Comparison of ENCODE assay signal across 8 cellular contexts in the genomic region with DNA sequence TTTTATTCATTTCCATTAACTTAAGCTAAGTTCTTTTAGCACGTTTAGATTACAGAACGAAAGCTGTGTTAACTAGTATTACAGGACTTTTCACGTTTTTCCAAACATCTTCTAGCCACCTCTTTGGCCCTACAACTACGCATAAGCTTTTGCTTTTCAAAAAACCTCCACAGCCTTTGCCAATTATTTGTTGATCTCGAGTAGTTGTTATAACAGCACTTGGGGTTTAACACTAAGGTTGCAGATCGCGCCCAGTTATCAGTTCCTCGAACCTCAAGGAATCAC. TPM values are rescaled to one million over a fixed set of nuclear protein-coding genes. Genes with fewer than 3 reads are reported as not detected.
DNase-seq lines count a peak whose midpoint lies in the region; FAIRE-seq and TF ChIP-seq lines count a peak whose summit lies in the region.

No MANE protein-coding gene starts in this region.

- H3K4me1 ChIP-seq in ES-I3 (ENCODE audit: insufficient read depth, low read length), result peaks cover 8% of the 10 kb centered on the region; the same call in 1 of the 2 replicates
- peaks cover 16% of the 10 kb centered on the region for H3K4me1 ChIP-seq in hepatocyte (ENCODE audit: insufficient read depth)
- peaks cover 12% of the 10 kb centered on the region for H3K4me1 ChIP-seq in skeletal muscle satellite cell (ENCODE audit: control insufficient read depth, insufficient read depth, low read length)

- TF ChIP-seq POLR2A in GM12891 (IDR thresholded peaks at IDR 0.05; ENCODE audit: low read depth, low read length), result no peak

- H3K27me3 ChIP-seq in WERI-Rb-1 (ENCODE audit: insufficient read depth, low read depth, severe bottlenecking) (no peaks in the 10 kb centered on the region), hepatocyte (no peaks in the 10 kb centered on the region), skeletal muscle satellite cell (ENCODE audit: control insufficient read depth, insufficient read depth, low read length) (no peaks in the 10 kb centered on the region)

- H3K27ac ChIP-seq in WERI-Rb-1 (peak overlapping the region; percentile 95), hepatocyte (peak overlapping the region; percentile 94)

- H3K9me2 ChIP-seq in hepatocyte (replicated peaks; ENCODE audit: insufficient read depth), result no peaks in the 10 kb centered on the region

- FAIRE-seq in GM12891 (lab: Jason Lieb, UNC), result no peak

- 6% methylated on average over 8 of the region's 8 CpGs for WGBS in hepatocyte (ENCODE audit: low lambda C conversion rate, missing lambda C conversion rate)

- H3K36me3 ChIP-seq in ES-I3 (ENCODE audit: insufficient read depth, low read length) (no peaks in the 10 kb centered on the region), WERI-Rb-1 (peaks cover 33% of the 10 kb centered on the region), hepatocyte (replicated peaks; ENCODE audit: insufficient read depth, low read depth) (no peaks in the 10 kb centered on the region), skeletal muscle satellite cell (ENCODE audit: insufficient read depth, low read length) (no peaks in the 10 kb centered on the region)

- peak overlapping the region; percentile 90 for H3K4me3 ChIP-seq in WERI-Rb-1 (ENCODE audit: low read depth, low read length)
- H3K4me3 ChIP-seq in hepatocyte, result peak overlapping the region; percentile 37
- H3K4me3 ChIP-seq in skeletal muscle satellite cell (ENCODE audit: low read length), result peak overlapping the region; percentile 98

- H3K9me3 ChIP-seq in ES-I3 (ENCODE audit: control insufficient read depth, insufficient read depth, low read length), result no peaks in the 10 kb centered on the region
- H3K9me3 ChIP-seq in WERI-Rb-1 (ENCODE audit: severe bottlenecking), result no peaks in the 10 kb centered on the region
- no peaks in the 10 kb centered on the region for H3K9me3 ChIP-seq in hepatocyte (ENCODE audit: low read depth)
- H3K9me3 ChIP-seq in skeletal muscle satellite cell (replicated peaks; ENCODE audit: low read length), result no peaks in the 10 kb centered on the region

- peaks cover 40% of the 10 kb centered on the region for H4K20me1 ChIP-seq in hepatocyte (ENCODE audit: insufficient read depth, poor library complexity, severe bottlenecking)

- peak overlapping the region; percentile 60 for H2AFZ ChIP-seq in hepatocyte

- peaks cover 41% of the 10 kb centered on the region for H3K79me2 ChIP-seq in hepatocyte

- H3K9ac ChIP-seq in ES-I3 (ENCODE audit: low read depth, low read length), result peak overlapping the region; percentile 70
- H3K9ac ChIP-seq in skeletal muscle satellite cell (ENCODE audit: low read depth, low read length), result peak overlapping the region; percentile 99

- H3K4me2 ChIP-seq in hepatocyte (peak overlapping the region; percentile 72), skeletal muscle satellite cell (ENCODE audit: low read length) (peak overlapping the region; percentile 85)

- DNase-seq in WERI-Rb-1 (no peak), hepatocyte (ENCODE audit: low spot score) (no peak), globus pallidus (ENCODE audit: low spot score) (no peak), GM12891 (ENCODE audit: insufficient read length, low spot score) (no peak)
- no peak for DNase-seq in stimulated activated CD8-positive, alpha-beta memory T cell treated with anti-CD3 and anti-CD28 coated beads, Interleukin-4, amount 100 ng/mL, for 48 hours
- no peak for DNase-seq in activated CD4-positive, alpha-beta T cell treated with anti-CD3 and anti-CD28 coated beads, Interleukin-2, amount 50 U/mL, for 1 hour

- TF ChIP-seq CTCF in WERI-Rb-1 (IDR thresholded peaks at IDR 0.05; ENCODE audit: low read depth, low read length) (no peak), hepatocyte (IDR thresholded peaks at IDR 0.05; ENCODE audit: poor library complexity) (no peak)

TF ChIP-seq in GM12891, 5 proteins besides CTCF, POLR2A, EP300 and RAD21:
- no peak for TF ChIP-seq POU2F2 (IDR thresholded peaks at IDR 0.05; ENCODE audit: low read depth, low read length)
- no peak for TF ChIP-seq PAX5 (IDR thresholded peaks at IDR 0.05; ENCODE audit: insufficient read depth, low read length, severe bottlenecking)
- no peak for TF ChIP-seq POLR2AphosphoS5 (IDR thresholded peaks at IDR 0.05; ENCODE audit: low read depth, low read length)
- TF ChIP-seq SPI1 (IDR thresholded peaks at IDR 0.05; ENCODE audit: low read depth, low read length), result no peak
- no peak for TF ChIP-seq TAF1 (IDR thresholded peaks at IDR 0.05; ENCODE audit: low read depth, low read length)

RNA-seq across cellular contexts. Expression of gene RBM25, which starts 0.5 kb away (rescaled TPM):
- total RNA-seq in hepatocyte, result 52.2 and 64.6 TPM in 2 replicates
- 42.3 and 59.6 TPM in 2 replicates for polyA plus RNA-seq in hepatocyte
- total RNA-seq in skeletal muscle satellite cell (2012; rRNA removed), result 28.9 and 33.0 TPM in 2 replicates
- polyA plus RNA-seq in GM12891 (2012; ENCODE audit: low read depth, missing spikeins), result 60.4 TPM

RNA-seq across cellular contexts. Expression of gene ZFYVE1, which starts 31.0 kb away (rescaled TPM):
- total RNA-seq in hepatocyte, result 13.6 and 15.3 TPM in 2 replicates
- polyA plus RNA-seq in hepatocyte, result 15.3 and 17.3 TPM in 2 replicates
- 9.6 and 12.2 TPM in 2 replicates for total RNA-seq in skeletal muscle satellite cell (2012; rRNA removed)
- 8.8 TPM for polyA plus RNA-seq in GM12891 (2012; ENCODE audit: low read depth, missing spikeins)

Comparison
In these comparisons a context has a peak if more than half of its experiments do, and no peak if none do; other contexts are left out.
1. H3K4me3 ChIP-seq: peak in every context shown above with its lines; median percentile 98 in skeletal muscle satellite cell; 90 in WERI-Rb-1; 37 in hepatocyte.